Comparison of ENCODE assay signal across 8 cellular contexts in genomic region chr12:51218607-51219161, GRCh38. TPM values are rescaled to one million over a fixed set of nuclear protein-coding genes. Genes with fewer than 3 reads are reported as not detected.
A peak's percentile ranks its signal among the peaks of the same experiment; 100 is the strongest.
DNase-seq lines count a peak whose midpoint lies in the region; ATAC-seq and TF ChIP-seq lines count a peak whose summit lies in the region.

No MANE protein-coding gene starts in this region.

- no peak for TF ChIP-seq POLR2A in upper lobe of left lung (IDR thresholded peaks at IDR 0.05)

- H3K4me3 ChIP-seq in lower lobe of right lung (peak overlapping the region; percentile 90), upper lobe of left lung (peak overlapping the region; percentile 80 to 88 (median 82))

- ATAC-seq in lower lobe of right lung (peak; percentile 6 to 35), upper lobe of left lung (ENCODE audit: low FRiP score in 2 of 2) (peak; percentile 2 to 49), GM19395 (IDR thresholded peaks at IDR 0.05; ENCODE audit: unreplicated experiment) (no peak), GM19328 (IDR thresholded peaks at IDR 0.05; ENCODE audit: unreplicated experiment) (no peak)

- 51 to 66% methylated on average over 10 of the region's 10 CpGs for WGBS in upper lobe of left lung, 2 donors

- DNase-seq in ELR (ENCODE audit: low read depth) (peak; percentile 40), NCI-H510A (lab: John Stamatoyannopoulos, UW) (peak; percentile 16), caudate nucleus (lab: John Stamatoyannopoulos, UW) (peak in 1 of 61 donors; percentile 26), lower lobe of right lung (peak; percentile 48), upper lobe of left lung (peak in 1 of 2 donors; percentile 39), medulla oblongata (ENCODE audit: extremely low spot score) (no peak)

- intact Hi-C loops in lower lobe of right lung (cut with DNase I) = no loop called here

- TF ChIP-seq CTCF in lower lobe of right lung (IDR thresholded peaks at IDR 0.05) (no peak), upper lobe of left lung (IDR thresholded peaks at IDR 0.05) (peak in 1 of 6 experiments; percentile 30)

- TF ChIP-seq EP300 in upper lobe of left lung (IDR thresholded peaks at IDR 0.05) = no peak

- H3K27ac ChIP-seq in caudate nucleus (ENCODE audit: low read depth, low read length) = peak overlapping the region; percentile 95
- H3K27ac ChIP-seq in lower lobe of right lung = peak overlapping the region; percentile 97
- H3K27ac ChIP-seq in upper lobe of left lung = peak overlapping the region; percentile 95 to 98 (median 98)

- H3K27me3 ChIP-seq in lower lobe of right lung (ENCODE audit: low read depth) = no peaks in the 10 kb centered on the region
- no peaks in the 10 kb centered on the region for H3K27me3 ChIP-seq in upper lobe of left lung

- H3K4me1 ChIP-seq in lower lobe of right lung = peaks cover 18% of the 10 kb centered on the region
- H3K4me1 ChIP-seq in upper lobe of left lung = peaks cover 15 to 21% (median 18%) of the 10 kb centered on the region in 4 donors

- H3K9me3 ChIP-seq in lower lobe of right lung = no peaks in the 10 kb centered on the region
- no peaks in the 10 kb centered on the region for H3K9me3 ChIP-seq in upper lobe of left lung

- H3K36me3 ChIP-seq in lower lobe of right lung (no peaks in the 10 kb centered on the region), upper lobe of left lung (no peaks in the 10 kb centered on the region)

RNA-seq across cellular contexts. Expression of gene POU6F1, which starts 0.8 kb away (rescaled TPM):
- 13.5 TPM for total RNA-seq in lower lobe of right lung
- 10 to 100 TPM in 4 of 6 donors, 1 to 10 TPM in 2; 6.8 to 28.3 (median 12.9) TPM for total RNA-seq in upper lobe of left lung

RNA-seq across cellular contexts. Expression of gene DAZAP2, which starts 19.9 kb away (rescaled TPM):
- total RNA-seq in lower lobe of right lung = 259 TPM
- 100 to 1,000 TPM; 182 to 492 (median 236) TPM for total RNA-seq in upper lobe of left lung

RNA-seq across cellular contexts. Expression of gene TFCP2, which starts 45.7 kb away (rescaled TPM):
- 30.2 TPM for total RNA-seq in lower lobe of right lung
- total RNA-seq in upper lobe of left lung = 10 to 100 TPM in 5 of 6 donors, 1 to 10 TPM in 1; 9.6 to 23.3 (median 20.0) TPM

RNA-seq across cellular contexts. Expression of gene SMAGP, which starts 51.5 kb away (rescaled TPM):
- total RNA-seq in lower lobe of right lung = 31.3 TPM
- total RNA-seq in upper lobe of left lung = 10 to 100 TPM; 25.1 to 58.2 (median 28.8) TPM

Comparison
In these comparisons a context has a peak if more than half of its experiments do, and no peak if none do; other contexts are left out.
1. ATAC-seq: peak in lower lobe of right lung (2 of 2) and upper lobe of left lung (2 of 2); none in GM19395 (single experiment) and GM19328 (single experiment).
2. Peak in every context shown above with its lines, with median percentiles within 50 percentile points of each other: H3K27ac ChIP-seq.